27 cellular contexts compared by ENCODE assay signal in the genomic region with DNA sequence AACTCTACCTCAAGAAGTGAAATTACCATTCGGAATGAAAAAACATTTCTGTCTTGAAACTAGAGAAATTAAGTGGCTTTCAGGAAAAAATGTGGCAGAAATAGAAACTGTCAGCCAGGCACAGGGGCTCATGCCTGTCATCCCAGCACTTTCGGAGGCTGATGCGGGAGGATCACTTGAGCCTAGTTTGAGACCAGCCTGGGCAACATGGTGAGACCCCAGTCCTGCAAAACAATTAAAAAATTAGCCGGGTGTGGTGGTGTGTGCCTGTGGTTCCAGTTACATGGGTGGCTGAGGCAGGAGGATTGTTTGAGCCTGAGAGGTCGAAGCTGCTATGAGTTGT. TPM values are rescaled to one million over a fixed set of nuclear protein-coding genes. Genes with fewer than 3 reads are reported as not detected.
DNase-seq lines count a peak whose midpoint lies in the region; ATAC-seq and TF ChIP-seq lines count a peak whose summit lies in the region.
"Had no signal": no experiment of that assay in that cellular context is flagged by ENCODE, and none has a peak within 500 bp of the region (broad histone marks: within the 10 kb centered on the region; RNA-seq: fewer than 3 reads in every experiment).

No MANE protein-coding gene starts in this region.

- H4K8ac ChIP-seq in trophoblast cell (ENCODE audit: low read depth, low read length), result no peak overlapping the region

- ATAC-seq in right cardiac atrium (no peak), GM21515 (IDR thresholded peaks at IDR 0.05; ENCODE audit: unreplicated experiment) (no peak)
- peak; percentile 55 for ATAC-seq in activated T-helper 17 cell treated with anti-CD3 and anti-CD28 coated beads, Interleukin-2, amount 50 U/mL, for 72 hours (replicated peaks)
- ATAC-seq in stimulated activated memory B cell treated with anti-CD40 and anti-IgM and Interleukin-4, amounts not matched to agents 10 μg/mL and 1 μg/mL and 100 μg/mL, for 72 hours, result no peak
- ATAC-seq: CD8-positive, alpha-beta T cell had no signal

- H3K27ac ChIP-seq in cardiac muscle cell (peak overlapping the region; percentile 75), right cardiac atrium (ENCODE audit: low read length) (no peak overlapping the region), trophoblast cell (ENCODE audit: low read depth, low read length) (no peak overlapping the region), prostate gland (no peak overlapping the region)
- H3K27ac ChIP-seq: 22Rv1, C4-2B had no signal

- no peak overlapping the region for H2BK5ac ChIP-seq in trophoblast cell (ENCODE audit: low read depth, low read length, poor library complexity)

- no peaks in the 10 kb centered on the region for H3K9me3 Mint-ChIP-seq in activated T-helper 17 cell treated with anti-CD3 and anti-CD28 coated beads, Interleukin-2, amount 50 U/mL, for 72 hours
- H3K9me3 Mint-ChIP-seq in stimulated activated memory B cell treated with anti-CD40 and anti-IgM and Interleukin-4, amounts not matched to agents 10 μg/mL and 1 μg/mL and 100 μg/mL, for 72 hours, result no peaks in the 10 kb centered on the region
- H3K9me3 Mint-ChIP-seq: CD8-positive, alpha-beta T cell; H9; HFFc6 had no signal

- no peaks in the 10 kb centered on the region for H3K79me1 ChIP-seq in trophoblast cell (ENCODE audit: low read length)

- H3K4me3 ChIP-seq in cardiac muscle cell (no peak overlapping the region), right cardiac atrium (ENCODE audit: low read length) (no peak overlapping the region), trophoblast cell (ENCODE audit: low read depth, low read length) (no peak overlapping the region), prostate gland (no peak overlapping the region)
- H3K4me3 ChIP-seq: SK-N-MC had no signal

- H3K4ac ChIP-seq in trophoblast cell (ENCODE audit: low read depth, low read length), result no peak overlapping the region

- no peak overlapping the region for H2BK12ac ChIP-seq in trophoblast cell (ENCODE audit: low read length)

- no peak overlapping the region for H2AFZ ChIP-seq in trophoblast cell (ENCODE audit: insufficient read depth, low read length, poor library complexity)

- H3K4me2 ChIP-seq in trophoblast cell (ENCODE audit: low read length), result no peak overlapping the region

- no peak overlapping the region for H3K18ac ChIP-seq in trophoblast cell (ENCODE audit: low read length)

- H3K27me3 ChIP-seq in cardiac muscle cell (no peaks in the 10 kb centered on the region), right cardiac atrium (ENCODE audit: control insufficient read depth, insufficient read depth) (no peaks in the 10 kb centered on the region), trophoblast cell (ENCODE audit: insufficient read depth, low read length) (no peaks in the 10 kb centered on the region), prostate gland (replicated peaks; ENCODE audit: insufficient read depth) (no peaks in the 10 kb centered on the region)

- no peak for TF ChIP-seq CTCF in cardiac muscle cell (IDR thresholded peaks at IDR 0.05; ENCODE audit: low read depth, low read length)
- no peak for TF ChIP-seq CTCF in prostate gland (IDR thresholded peaks at IDR 0.05)

- H3K4me3 Mint-ChIP-seq in activated T-helper 17 cell treated with anti-CD3 and anti-CD28 coated beads, Interleukin-2, amount 50 U/mL, for 72 hours, result no peak overlapping the region
- no peak overlapping the region for H3K4me3 Mint-ChIP-seq in stimulated activated memory B cell treated with anti-CD40 and anti-IgM and Interleukin-4, amounts not matched to agents 10 μg/mL and 1 μg/mL and 100 μg/mL, for 72 hours
- H3K4me3 Mint-ChIP-seq: B cell; CD8-positive, alpha-beta T cell; H9; HFFc6 had no signal

- no peak for DNase-seq in cardiac muscle cell (ENCODE audit: low read depth in 1 of 2, low spot score in 1 of 2)
- no peak for DNase-seq in right cardiac atrium
- no peak for DNase-seq in trophoblast cell
- no peak for DNase-seq in D341Med (ENCODE audit: low spot score)
- DNase-seq in prostate gland (ENCODE audit: low spot score), result no peak
- DNase-seq: Caco-2; CD8-positive, alpha-beta T cell; DMS 273 treated with DMSO at 0.1 percent for 48 hours; DMS79; EL; GDM1; H9; HFFc6; KBM-7; NCI-H1105 treated with DMSO at 0.1 percent for 48 hours; NCI-H1930; NCI-H2107; NCI-H524; NCI-H748 treated with DMSO at 0.1 percent for 48 hours; SIG-M5 had no signal

- no peak overlapping the region for H2BK120ac ChIP-seq in trophoblast cell (ENCODE audit: insufficient read depth, low read length, poor library complexity)

- H3K14ac ChIP-seq in trophoblast cell (ENCODE audit: low read length), result no peak overlapping the region

- no peak for TF ChIP-seq POLR2A in prostate gland (IDR thresholded peaks at IDR 0.05)

- intact Hi-C loops in right cardiac atrium (cut with DNase I) (no loop called here), prostate gland (cut with DNase I) (no loop called here)

- H3K27ac Mint-ChIP-seq in activated T-helper 17 cell treated with anti-CD3 and anti-CD28 coated beads, Interleukin-2, amount 50 U/mL, for 72 hours, result no peak overlapping the region
- no peak overlapping the region for H3K27ac Mint-ChIP-seq in stimulated activated memory B cell treated with anti-CD40 and anti-IgM and Interleukin-4, amounts not matched to agents 10 μg/mL and 1 μg/mL and 100 μg/mL, for 72 hours
- H3K27ac Mint-ChIP-seq: B cell; CD8-positive, alpha-beta T cell; H9; HFFc6 had no signal

- no peaks in the 10 kb centered on the region for H3K9me3 ChIP-seq in cardiac muscle cell (ENCODE audit: low read depth)
- H3K9me3 ChIP-seq in right cardiac atrium (ENCODE audit: control insufficient read depth, low read length), result no peaks in the 10 kb centered on the region
- peaks cover 2% of the 10 kb centered on the region for H3K9me3 ChIP-seq in trophoblast cell (ENCODE audit: insufficient read depth, low read depth, low read length)
- no peaks in the 10 kb centered on the region for H3K9me3 ChIP-seq in prostate gland
- H3K9me3 ChIP-seq: Caco-2 had no signal

- WGBS in right cardiac atrium, result 84% methylated on average over 5 of the region's 5 CpGs
- WGBS in trophoblast cell (ENCODE audit: extremely low coverage, insufficient coverage, insufficient read length), result no CpG with 5 or more reads among the region's 5 CpGs
- WGBS in prostate gland, result 91% methylated on average over 5 of the region's 5 CpGs

- H3K79me2 ChIP-seq in trophoblast cell (ENCODE audit: control insufficient read depth, insufficient read depth, low read length, poor library complexity), result no peaks in the 10 kb centered on the region

- H3K4me1 ChIP-seq in cardiac muscle cell (ENCODE audit: low read depth) (peaks cover 17% of the 10 kb centered on the region), right cardiac atrium (ENCODE audit: control insufficient read depth, insufficient read depth, low read length) (no peaks in the 10 kb centered on the region), trophoblast cell (ENCODE audit: control insufficient read depth in 1 of 2, insufficient read depth in 2 of 2, low read length in 2 of 2) (no peaks in the 10 kb centered on the region), prostate gland (replicated peaks) (no peaks in the 10 kb centered on the region)
- H3K4me1 ChIP-seq: Caco-2 had no signal

- H3K23ac ChIP-seq in trophoblast cell (ENCODE audit: low read length), result no peak overlapping the region

- peaks cover 6% of the 10 kb centered on the region for H3K4me1 Mint-ChIP-seq in activated T-helper 17 cell treated with anti-CD3 and anti-CD28 coated beads, Interleukin-2, amount 50 U/mL, for 72 hours
- H3K4me1 Mint-ChIP-seq in stimulated activated memory B cell treated with anti-CD40 and anti-IgM and Interleukin-4, amounts not matched to agents 10 μg/mL and 1 μg/mL and 100 μg/mL, for 72 hours, result no peaks in the 10 kb centered on the region
- H3K4me1 Mint-ChIP-seq: B cell had no signal

- no peak overlapping the region for H2AK5ac ChIP-seq in trophoblast cell (ENCODE audit: low read length)

- no peak overlapping the region for H4K12ac ChIP-seq in trophoblast cell (ENCODE audit: low read depth, low read length)

- H3K36me3 ChIP-seq in cardiac muscle cell (no peaks in the 10 kb centered on the region), trophoblast cell (ENCODE audit: control insufficient read depth in 1 of 2, insufficient read depth in 2 of 2, low read length in 2 of 2) (no peaks in the 10 kb centered on the region), prostate gland (no peaks in the 10 kb centered on the region)

- H3K27me3 Mint-ChIP-seq in activated T-helper 17 cell treated with anti-CD3 and anti-CD28 coated beads, Interleukin-2, amount 50 U/mL, for 72 hours, result no peaks in the 10 kb centered on the region
- peaks cover 10% of the 10 kb centered on the region for H3K27me3 Mint-ChIP-seq in stimulated activated memory B cell treated with anti-CD40 and anti-IgM and Interleukin-4, amounts not matched to agents 10 μg/mL and 1 μg/mL and 100 μg/mL, for 72 hours

- H3K36me3 Mint-ChIP-seq in activated T-helper 17 cell treated with anti-CD3 and anti-CD28 coated beads, Interleukin-2, amount 50 U/mL, for 72 hours (ENCODE audit: low read depth), result no peaks in the 10 kb centered on the region
- H3K36me3 Mint-ChIP-seq in stimulated activated memory B cell treated with anti-CD40 and anti-IgM and Interleukin-4, amounts not matched to agents 10 μg/mL and 1 μg/mL and 100 μg/mL, for 72 hours, result no peaks in the 10 kb centered on the region
- H3K36me3 Mint-ChIP-seq: CD8-positive, alpha-beta T cell had no signal

- peak overlapping the region; percentile 63 for H3K9ac ChIP-seq in trophoblast cell (ENCODE audit: low read length)

- no peak overlapping the region for H4K91ac ChIP-seq in trophoblast cell (ENCODE audit: low read depth, low read length)

RNA-seq across cellular contexts. Expression of a gene that starts 7.1 kb away (rescaled TPM):
- 18.5 and 21.0 TPM in 2 replicates for total RNA-seq in cardiac muscle cell
- polyA plus RNA-seq in cardiac muscle cell, result 17.9 and 25.0 TPM in 2 replicates
- 10 to 100 TPM; 16.0 to 24.5 (median 18.7) TPM for total RNA-seq in right cardiac atrium
- polyA plus RNA-seq in right cardiac atrium, result 7.4 TPM
- 10 to 100 TPM; 11.8 to 16.4 TPM for total RNA-seq in activated T-helper 17 cell treated with anti-CD3 and anti-CD28 coated beads, Interleukin-2, amount 50 U/mL, for 72 hours
- 10.2 and 10.4 TPM in 2 replicates for polyA plus RNA-seq in trophoblast cell (2013)
- total RNA-seq in prostate gland, result 10 to 100 TPM; 26.0 to 67.9 TPM
